12 cellular contexts compared by ENCODE assay signal in the genomic region with DNA sequence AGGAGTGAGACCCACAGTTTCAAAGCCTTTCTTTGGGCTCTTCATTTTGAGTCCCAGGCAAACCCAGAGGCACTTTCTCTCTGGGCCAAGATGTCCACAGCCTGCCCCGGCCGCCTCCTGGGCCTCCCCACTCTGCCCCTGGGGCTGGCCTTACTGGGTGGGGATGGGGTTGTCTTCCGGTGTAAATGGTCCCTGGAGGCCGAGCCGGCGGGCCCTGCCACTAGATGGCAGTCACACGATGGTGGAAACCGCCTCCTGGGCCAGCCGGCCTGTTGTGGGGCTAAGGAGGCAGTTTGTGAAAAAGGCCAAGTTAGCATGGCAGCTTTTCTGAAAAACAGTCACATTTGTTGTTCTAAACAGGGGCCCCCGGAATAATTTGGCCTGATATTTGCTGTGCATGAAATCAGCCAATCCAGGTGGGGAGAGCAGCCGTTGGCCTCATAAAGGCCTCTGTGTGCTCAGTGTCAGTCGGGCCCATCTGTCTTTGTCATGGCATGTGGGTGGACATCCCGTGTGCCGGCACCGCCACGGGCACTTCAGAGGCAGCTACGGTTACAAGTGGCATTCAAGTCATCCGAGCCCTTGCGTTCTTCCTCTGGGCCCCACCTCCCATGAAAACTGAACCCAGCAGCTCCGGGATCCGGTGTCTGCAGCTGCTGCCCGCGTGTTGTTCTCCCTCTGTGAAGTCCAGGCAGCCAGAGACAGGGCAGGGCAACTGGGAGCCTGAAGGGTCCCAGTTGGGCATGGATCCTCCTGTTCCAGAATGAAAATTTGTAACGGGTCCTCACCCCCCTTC. TPM values are rescaled to one million over a fixed set of nuclear protein-coding genes. Genes with fewer than 3 reads are reported as not detected.
A peak's percentile ranks its signal among the peaks of the same experiment; 100 is the strongest.
DNase-seq lines count a peak whose midpoint lies in the region; ATAC-seq and TF ChIP-seq lines count a peak whose summit lies in the region.
"Had no signal": no experiment of that assay in that cellular context is flagged by ENCODE, and none has a peak within 500 bp of the region (broad histone marks: within the 10 kb centered on the region; RNA-seq: fewer than 3 reads in every experiment).

No MANE protein-coding gene starts in this region.

- H3K27ac ChIP-seq in heart right ventricle (peak overlapping the region in 1 of 10 donors; percentile 36), spleen (peak overlapping the region in 3 of 8 donors; percentile 28 to 44 (median 43))
- H3K27ac ChIP-seq: VCaP had no signal

- DNase-seq in activated effector memory CD4-positive, alpha-beta T cell treated with anti-CD3 and anti-CD28 coated beads, Interleukin-2, amount 50 U/mL, for 16 hours, result peak; percentile 72
- DNase-seq in activated effector memory CD4-positive, alpha-beta T cell treated with Interleukin-2 at 50 U/mL for 16 hours, result no peak
- DNase-seq in T-helper 17 cell, result peak in 2 of 3 donors; percentile 3 to 10
- peak; percentile 19 to 62 for DNase-seq in heart right ventricle
- DNase-seq in spleen, result peak; percentile 77
- no peak for DNase-seq in dedifferentiated amniotic fluid mesenchymal stem cell (ENCODE audit: extremely low spot score)
- DNase-seq: AML-193, amniotic stem cell had no signal

- H3K27me3 Mint-ChIP-seq in T-helper 17 cell, result no peaks in the 10 kb centered on the region

- H3K36me3 Mint-ChIP-seq in T-helper 17 cell (ENCODE audit: low read depth), result no peaks in the 10 kb centered on the region

- H3K4me3 Mint-ChIP-seq in T-helper 17 cell, result no peak overlapping the region

- H3K27ac Mint-ChIP-seq in T-helper 17 cell, result no peak overlapping the region

- peak; percentile 63 for ATAC-seq in T-helper 17 cell
- ATAC-seq in heart right ventricle, result peak in 7 of 8 donors; percentile 25 to 85 (median 72)
- ATAC-seq in HG02623 (IDR thresholded peaks at IDR 0.05; ENCODE audit: unreplicated experiment), result no peak
- ATAC-seq in GM19395 (IDR thresholded peaks at IDR 0.05; ENCODE audit: unreplicated experiment), result no peak

- TF ChIP-seq CTCF in heart right ventricle (IDR thresholded peaks at IDR 0.05), result peak in 6 of 9 donors; percentile 14 to 55 (median 22)
- peak in 6 of 11 experiments; percentile 14 to 64 (median 37) for TF ChIP-seq CTCF in spleen (IDR thresholded peaks at IDR 0.05 in 8 of 11, conservative IDR thresholded peaks at IDR 0.05 in 3 of 11)

- H3K27me3 ChIP-seq in heart right ventricle, result no peaks in the 10 kb centered on the region
- no peaks in the 10 kb centered on the region for H3K27me3 ChIP-seq in spleen (replicated peaks in 1 of 7)

- H3K36me3 ChIP-seq in heart right ventricle (no peaks in the 10 kb centered on the region), spleen (no peaks in the 10 kb centered on the region)

- H3K4me3 ChIP-seq in heart right ventricle (no peak overlapping the region), spleen (no peak overlapping the region)

- TF ChIP-seq POLR2A in spleen (IDR thresholded peaks at IDR 0.05), result no peak

- H3K4me1 Mint-ChIP-seq in T-helper 17 cell, result no peaks in the 10 kb centered on the region

- WGBS in heart right ventricle, 2 donors, result 32 to 75% methylated on average over 4 to 11 of the region's 24 CpGs
- WGBS in spleen, 5 donors, result 46 to 75% (median 62%) methylated on average over 2 to 8 of the region's 24 CpGs; no CpG with 5 or more reads in 2 of the 5 donors

- H3K4me1 ChIP-seq in heart right ventricle (no peaks in the 10 kb centered on the region), spleen (no peaks in the 10 kb centered on the region)

- intact Hi-C loops in heart right ventricle (cut with DNase I) (no loop called here), spleen (cut with DNase I; ENCODE audit: low total_unique reads) (no loop called here)

- H3K9me3 ChIP-seq in T-helper 17 cell (ENCODE audit: control insufficient read depth, low read length, poor library complexity, severe bottlenecking) (no peaks in the 10 kb centered on the region), heart right ventricle (no peaks in the 10 kb centered on the region), spleen (no peaks in the 10 kb centered on the region)

RNA-seq across cellular contexts. Expression of a gene that starts 6.6 kb away (rescaled TPM):
- total RNA-seq in T-helper 17 cell (10 to 100 TPM; 35.1 to 40.7 TPM), heart right ventricle (10 to 100 TPM; 45.9 to 95.8 (median 74.2) TPM), spleen (10 to 100 TPM; 32.5 to 75.2 (median 44.5) TPM)
- polyA plus RNA-seq in heart right ventricle (100 to 1,000 TPM; 225 to 356 TPM), spleen (100 to 1,000 TPM in 2 of 3 donors, 10 to 100 TPM in 1; 58.7 to 160 (median 122) TPM)

RNA-seq across cellular contexts. Expression of a gene that starts 34.2 kb away (rescaled TPM):
- 1 to 10 TPM; 7.4 to 8.9 TPM for total RNA-seq in T-helper 17 cell
- total RNA-seq in heart right ventricle, result 10 to 100 TPM; 12.5 to 49.9 (median 39.9) TPM
- 10 to 100 TPM; 45.7 to 48.5 TPM for polyA plus RNA-seq in heart right ventricle
- 1 to 10 TPM in 5 of 7 donors, under 1 TPM in 1, not detected in 1; 0.97 to 4.9 (median 1.9) TPM for total RNA-seq in spleen
- 1 to 10 TPM in 2 of 3 donors, under 1 TPM in 1; 0.64 to 4.4 (median 3.5) TPM for polyA plus RNA-seq in spleen
- total RNA-seq: temporal lobe had no signal

RNA-seq across cellular contexts. Expression of a gene that starts 44.0 kb away (rescaled TPM):
- not detected for total RNA-seq in T-helper 17 cell
- 1,000 to 10,000 TPM in 2 of 10 donors, 100 to 1,000 TPM in 8; 235 to 1,965 (median 391) TPM for total RNA-seq in heart right ventricle
- 1,000 to 10,000 TPM in 1 of 2 donors, 100 to 1,000 TPM in 1; 653 to 1,642 TPM for polyA plus RNA-seq in heart right ventricle
- total RNA-seq in spleen, result 100 to 1,000 TPM in 3 of 7 donors, 10 to 100 TPM in 4; 21.0 to 620 (median 79.7) TPM
- 100 to 1,000 TPM in 2 of 3 donors, 10 to 100 TPM in 1; 10.1 to 104 (median 101) TPM for polyA plus RNA-seq in spleen

Comparison
In these comparisons a context has a peak if more than half of its experiments do, and no peak if none do; other contexts are left out.
1. DNase-seq: peak in activated effector memory CD4-positive, alpha-beta T cell treated with anti-CD3 and anti-CD28 coated beads, Interleukin-2, amount 50 U/mL, for 16 hours (single experiment), T-helper 17 cell (2 of 3), heart right ventricle (2 of 2) and spleen (single experiment); none in activated effector memory CD4-positive, alpha-beta T cell treated with Interleukin-2 at 50 U/mL for 16 hours (single experiment) and dedifferentiated amniotic fluid mesenchymal stem cell (single experiment).
2. ATAC-seq: peak in T-helper 17 cell (single experiment) and heart right ventricle (7 of 8); none in HG02623 (single experiment) and GM19395 (single experiment).
3. RNA of a gene that starts 44.0 kb away (total RNA-seq): 235 to 1,965 TPM in heart right ventricle and 21.0 to 620 TPM in spleen; not detected in T-helper 17 cell; every median in the first group is over 10 times any median in the second.